Comparison of ENCODE assay signal across 8 cellular contexts in genomic region chr2:240149943-240150784, GRCh38. TPM values are rescaled to one million over a fixed set of nuclear protein-coding genes. Genes with fewer than 3 reads are reported as not detected.
A peak's percentile ranks its signal among the peaks of the same experiment; 100 is the strongest.
DNase-seq lines count a peak whose midpoint lies in the region; ATAC-seq and TF ChIP-seq lines count a peak whose summit lies in the region.

No MANE protein-coding gene starts in this region.

- H3K4me3 ChIP-seq in prostate gland = no peak overlapping the region

- peak; percentile 59 for DNase-seq in NCI-H82 (lab: John Stamatoyannopoulos, UW)
- DNase-seq in NCI-H82 treated with DMSO at 0.1 percent for 48 hours (lab: John Stamatoyannopoulos, UW; ENCODE audit: unreplicated experiment) = no peak
- DNase-seq in NCI-H1105 (lab: John Stamatoyannopoulos, UW) = peak; percentile 27
- peak; percentile 35 for DNase-seq in activated CD8-positive, alpha-beta memory T cell treated with anti-CD3 and anti-CD28 coated beads, Interleukin-2, amount 50 U/mL, for 4 hours
- no peak for DNase-seq in foreskin keratinocyte
- no peak for DNase-seq in prostate gland (ENCODE audit: low spot score)
- DNase-seq in central memory CD4-positive, alpha-beta T cell = no peak

- ATAC-seq in foreskin keratinocyte (peak; percentile 64), GM18870 (IDR thresholded peaks at IDR 0.05; ENCODE audit: unreplicated experiment) (no peak)

- H3K27me3 ChIP-seq in foreskin keratinocyte (peaks cover 29% of the 10 kb centered on the region), prostate gland (replicated peaks; ENCODE audit: insufficient read depth) (no peaks in the 10 kb centered on the region)

- H3K27ac ChIP-seq in foreskin keratinocyte = no peak overlapping the region
- H3K27ac ChIP-seq in prostate gland = no peak overlapping the region

- peak; percentile 83 for TF ChIP-seq CTCF in foreskin keratinocyte (conservative IDR thresholded peaks at IDR 0.05)
- peak; percentile 13 to 59 (median 36) for TF ChIP-seq CTCF in prostate gland (IDR thresholded peaks at IDR 0.05)

- 36% methylated on average over 12 of the region's 12 CpGs for WGBS in prostate gland

- no peaks in the 10 kb centered on the region for H3K36me3 ChIP-seq in prostate gland

- no peaks in the 10 kb centered on the region for H3K4me1 ChIP-seq in foreskin keratinocyte
- no peaks in the 10 kb centered on the region for H3K4me1 ChIP-seq in prostate gland (replicated peaks)

- no peaks in the 10 kb centered on the region for H3K9me3 ChIP-seq in prostate gland

- intact Hi-C loops in prostate gland (cut with DNase I) = no loop called here

- TF ChIP-seq POLR2A in prostate gland (IDR thresholded peaks at IDR 0.05) = no peak

RNA-seq across cellular contexts. Expression of gene OTOS, which starts 9.7 kb away (rescaled TPM):
- total RNA-seq in foreskin keratinocyte (not detected in 2 replicates), prostate gland (not detected)
- polyA plus RNA-seq in foreskin keratinocyte = not detected in 2 replicates

RNA-seq across cellular contexts. Expression of gene COPS9, which starts 14.1 kb away (rescaled TPM):
- total RNA-seq in foreskin keratinocyte (150 and 161 TPM in 2 replicates), prostate gland (100 to 1,000 TPM; 156 to 179 TPM)
- polyA plus RNA-seq in foreskin keratinocyte = 316 and 358 TPM in 2 replicates

Comparison
In these comparisons a context has a peak if more than half of its experiments do, and no peak if none do; other contexts are left out.
1. DNase-seq: peak in NCI-H82 (single experiment), NCI-H1105 (single experiment) and activated CD8-positive, alpha-beta memory T cell treated with anti-CD3 and anti-CD28 coated beads, Interleukin-2, amount 50 U/mL, for 4 hours (single experiment); none in NCI-H82 treated with DMSO at 0.1 percent for 48 hours (single experiment), foreskin keratinocyte (0 of 2), prostate gland (single experiment) and central memory CD4-positive, alpha-beta T cell (single experiment).